ENCODE assay signal across 8 cellular contexts in genomic region chr15:84657748-84658079, GRCh38. TPM values are rescaled to one million over a fixed set of nuclear protein-coding genes. Genes with fewer than 3 reads are reported as not detected.
DNase-seq lines count a peak whose midpoint lies in the region; ATAC-seq and TF ChIP-seq lines count a peak whose summit lies in the region.

No MANE protein-coding gene starts in this region.

- no peaks in the 10 kb centered on the region for H3K27me3 ChIP-seq in ascending aorta
- no peaks in the 10 kb centered on the region for H3K27me3 ChIP-seq in transverse colon

- peaks cover 33% of the 10 kb centered on the region for H3K4me1 Mint-ChIP-seq in activated T-cell treated with anti-CD3 and anti-CD28 coated beads, Interleukin-2, amount 50 U/mL, for 4 hours (ENCODE audit: low read depth)

- TF ChIP-seq EP300 in transverse colon (IDR thresholded peaks at IDR 0.05; ENCODE audit: low read depth) = no peak

- H3K4me3 ChIP-seq in ascending aorta (peak overlapping the region; percentile 69 to 75), lower leg skin (ENCODE audit: low read depth, poor library complexity, severe bottlenecking) (peak overlapping the region; percentile 19), transverse colon (peak overlapping the region; percentile 39 to 72 (median 58))

- no peaks in the 10 kb centered on the region for H3K36me3 Mint-ChIP-seq in activated T-cell treated with anti-CD3 and anti-CD28 coated beads, Interleukin-2, amount 50 U/mL, for 4 hours (ENCODE audit: insufficient read depth)

- no peak for DNase-seq in activated T-cell treated with anti-CD3 and anti-CD28 coated beads, Interleukin-2, amount 50 U/mL, for 4 hours
- no peak for DNase-seq in activated T-cell treated with anti-CD3 and anti-CD28 coated beads, Interleukin-2, amount 50 U/mL, for 48 hours
- DNase-seq in ascending aorta (ENCODE audit: low spot score in 2 of 2) (peak in 1 of 2 donors; percentile 64), lower leg skin (ENCODE audit: low spot score in 2 of 2) (peak in 1 of 2 donors; percentile 87), transverse colon (peak; percentile 20), SKM-1 (lab: John Stamatoyannopoulos, UW; ENCODE audit: unreplicated experiment) (no peak)
- no peak for DNase-seq in stimulated activated CD4-positive, alpha-beta T cell treated with anti-CD3 and anti-CD28 coated beads, Interleukin-4, amount 100 ng/mL, for 24 hours

- no peak for ATAC-seq in activated T-cell treated with anti-CD3 and anti-CD28 coated beads, Interleukin-2, amount 50 U/mL, for 4 hours
- no peak for ATAC-seq in HG03520 (IDR thresholded peaks at IDR 0.05; ENCODE audit: unreplicated experiment)

- H3K36me3 ChIP-seq in ascending aorta = no peaks in the 10 kb centered on the region
- no peaks in the 10 kb centered on the region for H3K36me3 ChIP-seq in transverse colon

- intact Hi-C loops in ascending aorta (cut with DNase I) = loop anchor here (1.0 to 5.0 kb wide), 5 partner anchors 59 to 325 kb away; partner anchors contain the start of genes PDE8A, SEC11A and ZNF592
- intact Hi-C loops in lower leg skin (cut with DNase I; ENCODE audit: low total_unique reads) = no loop called here
- intact Hi-C loops in transverse colon (cut with DNase I; ENCODE audit: low total_unique reads) = no loop called here

- in situ Hi-C loops in transverse colon (cut with MboI; ENCODE audit: low pct_ligation_motif_present in 1 of 4, low pct_unique_long_range_greater_than_20kb in 1 of 4, low sequenced_read_pairs in 3 of 4) = loop anchor here in 1 of 4 donors (25.0 kb wide), 1 partner anchor 105 kb away; no protein-coding TSS in a partner anchor

- TF ChIP-seq CTCF in ascending aorta (IDR thresholded peaks at IDR 0.05) (no peak), lower leg skin (IDR thresholded peaks at IDR 0.05) (no peak), transverse colon (IDR thresholded peaks at IDR 0.05) (no peak)

- H3K27ac ChIP-seq in ascending aorta (peak overlapping the region; percentile 86 to 91), transverse colon (peak overlapping the region; percentile 83 to 91 (median 86))

- 21 to 39% methylated on average over 4 to 15 of the region's 17 CpGs for WGBS in lower leg skin, 2 donors
- WGBS in transverse colon (ENCODE audit: low coverage in 1 of 2), 2 donors = 21% methylated on average over 17 of the region's 17 CpGs; no CpG with 5 or more reads in 1 of the 2 donors

- H3K9me3 ChIP-seq in ascending aorta (no peaks in the 10 kb centered on the region), transverse colon (no peaks in the 10 kb centered on the region)

- no peak for TF ChIP-seq POLR2A in lower leg skin (IDR thresholded peaks at IDR 0.05)
- no peak for TF ChIP-seq POLR2A in transverse colon (IDR thresholded peaks at IDR 0.05)

- H3K4me1 ChIP-seq in ascending aorta (peaks cover 7 to 29% of the 10 kb centered on the region in 2 donors), transverse colon (peaks cover 11 to 30% (median 22%) of the 10 kb centered on the region in 4 donors)

- H3K27me3 Mint-ChIP-seq in activated T-cell treated with anti-CD3 and anti-CD28 coated beads, Interleukin-2, amount 50 U/mL, for 4 hours (ENCODE audit: low read depth) = no peaks in the 10 kb centered on the region

- peak overlapping the region; percentile 75 for H3K4me3 Mint-ChIP-seq in activated T-cell treated with anti-CD3 and anti-CD28 coated beads, Interleukin-2, amount 50 U/mL, for 4 hours

- H3K9me3 Mint-ChIP-seq in activated T-cell treated with anti-CD3 and anti-CD28 coated beads, Interleukin-2, amount 50 U/mL, for 4 hours = no peaks in the 10 kb centered on the region

RNA-seq across cellular contexts. Expression of gene NMB, which starts 0.3 kb away (rescaled TPM):
- total RNA-seq in activated T-cell treated with anti-CD3 and anti-CD28 coated beads, Interleukin-2, amount 50 U/mL, for 4 hours = 10 to 100 TPM in 1 of 3 donors, 1 to 10 TPM in 2; 9.1 to 12.0 (median 9.3) TPM
- total RNA-seq in ascending aorta (18.8 TPM), lower leg skin (1 to 10 TPM in 3 of 4 donors, under 1 TPM in 1; 0.88 to 5.7 (median 3.5) TPM), transverse colon (1 to 10 TPM in 2 of 4 donors, not detected in 2; 2.3 to 2.4 TPM)

RNA-seq across cellular contexts. Expression of gene WDR73, which starts 3.6 kb away (rescaled TPM):
- total RNA-seq in activated T-cell treated with anti-CD3 and anti-CD28 coated beads, Interleukin-2, amount 50 U/mL, for 4 hours = 10 to 100 TPM; 31.1 to 38.8 (median 36.0) TPM
- total RNA-seq in ascending aorta (29.5 TPM), lower leg skin (10 to 100 TPM in 3 of 4 donors, 1 to 10 TPM in 1; 10.0 to 26.5 (median 18.9) TPM), transverse colon (10 to 100 TPM; 12.7 to 37.4 (median 26.5) TPM)

RNA-seq across cellular contexts. Expression of gene ZSCAN2, which starts 56.9 kb away (rescaled TPM):
- total RNA-seq in activated T-cell treated with anti-CD3 and anti-CD28 coated beads, Interleukin-2, amount 50 U/mL, for 4 hours = 1 to 10 TPM; 6.3 to 9.3 (median 6.6) TPM
- total RNA-seq in ascending aorta = 4.6 TPM
- 10 to 100 TPM in 1 of 4 donors, 1 to 10 TPM in 3; 3.0 to 11.4 (median 6.7) TPM for total RNA-seq in lower leg skin
- 10 to 100 TPM in 1 of 4 donors, 1 to 10 TPM in 3; 1.1 to 55.9 (median 8.1) TPM for total RNA-seq in transverse colon

RNA-seq across cellular contexts. Expression of gene SEC11A, which starts 58.2 kb away (rescaled TPM):
- 10 to 100 TPM; 72.3 to 82.9 (median 79.2) TPM for total RNA-seq in activated T-cell treated with anti-CD3 and anti-CD28 coated beads, Interleukin-2, amount 50 U/mL, for 4 hours
- total RNA-seq in ascending aorta (31.6 TPM), lower leg skin (10 to 100 TPM; 44.0 to 88.4 (median 63.1) TPM), transverse colon (100 to 1,000 TPM in 2 of 4 donors, 10 to 100 TPM in 2; 19.9 to 124 (median 83.0) TPM)

Comparison
In these comparisons a context has a peak if more than half of its experiments do, and no peak if none do; other contexts are left out.
1. H3K4me3 ChIP-seq: peak in every context shown above with its lines; median percentile 72 in ascending aorta; 58 in transverse colon; 19 in lower leg skin.